ENCODE assay signal across 19 cellular contexts in the genomic region with DNA sequence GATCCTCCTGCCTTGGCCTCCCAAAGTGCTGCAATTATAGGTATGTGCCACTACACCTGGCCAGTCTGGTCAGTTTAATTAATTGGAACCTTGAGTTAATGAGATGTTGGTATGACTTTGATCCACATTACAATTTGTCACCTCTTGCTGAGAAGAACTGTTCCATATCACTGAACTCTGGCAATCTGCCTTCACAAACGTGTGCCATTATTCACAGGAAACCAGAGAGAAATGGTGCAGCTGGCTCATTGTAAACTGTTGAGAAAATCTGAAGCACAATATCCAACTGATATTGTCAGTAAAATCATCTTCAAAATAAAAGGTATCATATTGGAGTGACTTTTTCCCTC.
"Had no signal": no experiment of that assay in that cellular context is flagged by ENCODE, and none has a peak within 500 bp of the region (broad histone marks: within the 10 kb centered on the region; RNA-seq: fewer than 3 reads in every experiment).

No MANE protein-coding gene starts in this region.

- DNase-seq: activated CD4-positive, alpha-beta T cell treated with anti-CD3 and anti-CD28 coated beads for 1 hour; activated CD4-positive, alpha-beta T cell treated with anti-CD3 and anti-CD28 coated beads, Interleukin-2, amount 50 U/mL, for 4 hours; activated naive CD4-positive, alpha-beta T cell treated with Interleukin-2 at 50 U/mL for 16 hours; activated T-cell treated with anti-CD3 and anti-CD28 coated beads for 4 hours; anterior cingulate cortex; effector memory CD8-positive, alpha-beta T cell; gastrocnemius medialis; mammary epithelial cell; stimulated activated CD4-positive, alpha-beta T cell treated with anti-CD3 and anti-CD28 coated beads, Interleukin-15, amount 100 ng/mL, for 24 hours; stimulated activated CD4-positive, alpha-beta T cell treated with anti-CD3 and anti-CD28 coated beads, Interleukin-4, amount 100 ng/mL, for 1 hour; stimulated activated naive B cell treated with anti-CD40 and anti-IgM and Interleukin-4, amounts not matched to agents 10 μg/mL and 1 μg/mL and 100 μg/mL, for 72 hours; T1000; thyroid gland; uterus had no signal

- H3K4me3 ChIP-seq: breast epithelium, gastrocnemius medialis, pancreas, right atrium auricular region, skin epidermis, thyroid gland, uterus had no signal

- H3K9me3 ChIP-seq: breast epithelium, gastrocnemius medialis, pancreas, right atrium auricular region, thyroid gland, uterus had no signal

- H3K27ac ChIP-seq: breast epithelium, gastrocnemius medialis, pancreas, right atrium auricular region, skin epidermis, thyroid gland, uterus had no signal

- FAIRE-seq: pancreas had no signal

- H3K4me1 ChIP-seq: breast epithelium, right atrium auricular region, uterus had no signal

- H3K27me3 ChIP-seq: breast epithelium, gastrocnemius medialis, pancreas, right atrium auricular region, thyroid gland, uterus had no signal

- ATAC-seq: activated T-helper 17 cell treated with anti-CD3 and anti-CD28 coated beads, Interleukin-2, amount 50 U/mL, for 72 hours; effector memory CD8-positive, alpha-beta T cell; gastrocnemius medialis; stimulated activated naive B cell treated with anti-CD40 and anti-IgM and Interleukin-4, amounts not matched to agents 10 μg/mL and 1 μg/mL and 100 μg/mL, for 72 hours had no signal

- H3K36me3 ChIP-seq: breast epithelium, gastrocnemius medialis, pancreas, right atrium auricular region, thyroid gland, uterus had no signal
